Comparison of ENCODE assay signal across 1 cellular context in genomic region chr2:43239981-43240761, GRCh38.
TF ChIP-seq lines count a peak whose summit lies in the region.

No MANE protein-coding gene starts in this region.

TF ChIP-seq in GM23338, 12 proteins besides CTCF, POLR2A, EP300 and RAD21 (continued from another document):
- TF ChIP-seq, protein P1, sequence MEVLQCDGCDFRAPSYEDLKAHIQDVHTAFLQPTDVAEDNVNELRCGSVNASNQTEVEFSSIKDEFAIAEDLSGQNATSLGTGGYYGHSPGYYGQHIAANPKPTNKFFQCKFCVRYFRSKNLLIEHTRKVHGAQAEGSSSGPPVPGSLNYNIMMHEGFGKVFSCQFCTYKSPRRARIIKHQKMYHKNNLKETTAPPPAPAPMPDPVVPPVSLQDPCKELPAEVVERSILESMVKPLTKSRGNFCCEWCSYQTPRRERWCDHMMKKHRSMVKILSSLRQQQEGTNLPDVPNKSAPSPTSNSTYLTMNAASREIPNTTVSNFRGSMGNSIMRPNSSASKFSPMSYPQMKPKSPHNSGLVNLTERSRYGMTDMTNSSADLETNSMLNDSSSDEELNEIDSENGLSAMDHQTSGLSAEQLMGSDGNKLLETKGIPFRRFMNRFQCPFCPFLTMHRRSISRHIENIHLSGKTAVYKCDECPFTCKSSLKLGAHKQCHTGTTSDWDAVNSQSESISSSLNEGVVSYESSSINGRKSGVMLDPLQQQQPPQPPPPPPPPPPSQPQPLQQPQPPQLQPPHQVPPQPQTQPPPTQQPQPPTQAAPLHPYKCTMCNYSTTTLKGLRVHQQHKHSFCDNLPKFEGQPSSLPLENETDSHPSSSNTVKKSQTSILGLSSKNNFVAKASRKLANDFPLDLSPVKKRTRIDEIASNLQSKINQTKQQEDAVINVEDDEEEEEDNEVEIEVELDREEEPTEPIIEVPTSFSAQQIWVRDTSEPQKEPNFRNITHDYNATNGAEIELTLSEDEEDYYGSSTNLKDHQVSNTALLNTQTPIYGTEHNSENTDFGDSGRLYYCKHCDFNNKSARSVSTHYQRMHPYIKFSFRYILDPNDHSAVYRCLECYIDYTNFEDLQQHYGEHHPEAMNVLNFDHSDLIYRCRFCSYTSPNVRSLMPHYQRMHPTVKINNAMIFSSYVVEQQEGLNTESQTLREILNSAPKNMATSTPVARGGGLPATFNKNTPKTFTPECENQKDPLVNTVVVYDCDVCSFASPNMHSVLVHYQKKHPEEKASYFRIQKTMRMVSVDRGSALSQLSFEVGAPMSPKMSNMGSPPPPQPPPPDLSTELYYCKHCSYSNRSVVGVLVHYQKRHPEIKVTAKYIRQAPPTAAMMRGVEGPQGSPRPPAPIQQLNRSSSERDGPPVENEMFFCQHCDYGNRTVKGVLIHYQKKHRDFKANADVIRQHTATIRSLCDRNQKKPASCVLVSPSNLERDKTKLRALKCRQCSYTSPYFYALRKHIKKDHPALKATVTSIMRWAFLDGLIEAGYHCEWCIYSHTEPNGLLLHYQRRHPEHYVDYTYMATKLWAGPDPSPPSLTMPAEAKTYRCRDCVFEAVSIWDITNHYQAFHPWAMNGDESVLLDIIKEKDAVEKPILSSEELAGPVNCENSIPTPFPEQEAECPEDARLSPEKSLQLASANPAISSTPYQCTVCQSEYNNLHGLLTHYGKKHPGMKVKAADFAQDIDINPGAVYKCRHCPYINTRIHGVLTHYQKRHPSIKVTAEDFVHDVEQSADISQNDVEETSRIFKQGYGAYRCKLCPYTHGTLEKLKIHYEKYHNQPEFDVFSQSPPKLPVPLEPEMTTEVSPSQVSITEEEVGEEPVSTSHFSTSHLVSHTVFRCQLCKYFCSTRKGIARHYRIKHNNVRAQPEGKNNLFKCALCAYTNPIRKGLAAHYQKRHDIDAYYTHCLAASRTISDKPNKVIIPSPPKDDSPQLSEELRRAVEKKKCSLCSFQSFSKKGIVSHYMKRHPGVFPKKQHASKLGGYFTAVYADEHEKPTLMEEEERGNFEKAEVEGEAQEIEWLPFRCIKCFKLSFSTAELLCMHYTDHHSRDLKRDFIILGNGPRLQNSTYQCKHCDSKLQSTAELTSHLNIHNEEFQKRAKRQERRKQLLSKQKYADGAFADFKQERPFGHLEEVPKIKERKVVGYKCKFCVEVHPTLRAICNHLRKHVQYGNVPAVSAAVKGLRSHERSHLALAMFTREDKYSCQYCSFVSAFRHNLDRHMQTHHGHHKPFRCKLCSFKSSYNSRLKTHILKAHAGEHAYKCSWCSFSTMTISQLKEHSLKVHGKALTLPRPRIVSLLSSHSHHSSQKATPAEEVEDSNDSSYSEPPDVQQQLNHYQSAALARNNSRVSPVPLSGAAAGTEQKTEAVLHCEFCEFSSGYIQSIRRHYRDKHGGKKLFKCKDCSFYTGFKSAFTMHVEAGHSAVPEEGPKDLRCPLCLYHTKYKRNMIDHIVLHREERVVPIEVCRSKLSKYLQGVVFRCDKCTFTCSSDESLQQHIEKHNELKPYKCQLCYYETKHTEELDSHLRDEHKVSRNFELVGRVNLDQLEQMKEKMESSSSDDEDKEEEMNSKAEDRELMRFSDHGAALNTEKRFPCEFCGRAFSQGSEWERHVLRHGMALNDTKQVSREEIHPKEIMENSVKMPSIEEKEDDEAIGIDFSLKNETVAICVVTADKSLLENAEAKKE (CRISPR knock-in tag; IDR thresholded peaks at IDR 0.05), result no peak
- TF ChIP-seq EZH2 (IDR thresholded peaks at IDR 0.05; ENCODE audit: low read depth, unreplicated experiment), result no peak
